1 cellular context compared by ENCODE assay signal in the genomic region with DNA sequence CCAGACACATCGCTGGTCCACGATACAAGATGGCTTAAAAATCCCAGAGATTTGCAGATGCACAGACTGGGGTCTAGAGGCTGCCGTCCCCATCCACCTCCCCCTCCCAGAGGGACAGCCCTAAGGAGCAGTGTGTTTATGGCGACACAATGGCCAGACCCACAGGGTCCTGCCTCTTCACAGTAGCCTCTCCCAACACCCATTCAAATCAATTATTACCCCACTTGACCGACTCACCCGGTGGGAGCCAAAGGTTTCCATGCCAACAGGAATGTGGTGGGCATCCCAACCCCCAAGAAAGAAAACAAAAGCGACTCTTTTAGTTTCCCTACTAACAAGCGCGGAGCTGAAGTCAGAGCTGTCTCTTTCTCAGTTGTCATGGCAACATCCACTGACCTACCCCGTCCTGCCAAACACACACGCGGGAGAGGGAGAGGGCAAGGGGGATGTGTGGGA.
TF ChIP-seq lines count a peak whose summit lies in the region.

No MANE protein-coding gene starts in this region.

TF ChIP-seq in IMR-90, 13 proteins besides CTCF, POLR2A, EP300 and RAD21:
- TF ChIP-seq, protein P1, sequence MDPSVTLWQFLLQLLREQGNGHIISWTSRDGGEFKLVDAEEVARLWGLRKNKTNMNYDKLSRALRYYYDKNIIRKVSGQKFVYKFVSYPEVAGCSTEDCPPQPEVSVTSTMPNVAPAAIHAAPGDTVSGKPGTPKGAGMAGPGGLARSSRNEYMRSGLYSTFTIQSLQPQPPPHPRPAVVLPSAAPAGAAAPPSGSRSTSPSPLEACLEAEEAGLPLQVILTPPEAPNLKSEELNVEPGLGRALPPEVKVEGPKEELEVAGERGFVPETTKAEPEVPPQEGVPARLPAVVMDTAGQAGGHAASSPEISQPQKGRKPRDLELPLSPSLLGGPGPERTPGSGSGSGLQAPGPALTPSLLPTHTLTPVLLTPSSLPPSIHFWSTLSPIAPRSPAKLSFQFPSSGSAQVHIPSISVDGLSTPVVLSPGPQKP (IDR thresholded peaks at IDR 0.05; ENCODE audit: borderline replicate concordance, low read depth, low read length) = no peak
- TF ChIP-seq CHD1 (IDR thresholded peaks at IDR 0.05; ENCODE audit: low read depth, low read length) (no peak), FOS (IDR thresholded peaks at IDR 0.05; ENCODE audit: low read depth, low read length) (no peak), CEBPB (IDR thresholded peaks at IDR 0.05; ENCODE audit: low read depth, low read length) (no peak), BHLHE40 (IDR thresholded peaks at IDR 0.05; ENCODE audit: low read depth, low read length) (no peak), RCOR1 (IDR thresholded peaks at IDR 0.05; ENCODE audit: insufficient replicate concordance, low read length) (no peak), SMC3 (IDR thresholded peaks at IDR 0.05; ENCODE audit: low read depth, low read length) (no peak), MAFK (IDR thresholded peaks at IDR 0.05; ENCODE audit: low read depth, low read length) (no peak), NFE2L2 (IDR thresholded peaks at IDR 0.05; ENCODE audit: low read depth, low read length) (no peak), RFX5 (IDR thresholded peaks at IDR 0.05; ENCODE audit: low read depth, low read length) (no peak), MAZ (IDR thresholded peaks at IDR 0.05; ENCODE audit: borderline replicate concordance, low read depth, low read length) (no peak), MXI1 (IDR thresholded peaks at IDR 0.05; ENCODE audit: borderline replicate concordance, low read depth, low read length) (no peak)
- TF ChIP-seq, protein P2, sequence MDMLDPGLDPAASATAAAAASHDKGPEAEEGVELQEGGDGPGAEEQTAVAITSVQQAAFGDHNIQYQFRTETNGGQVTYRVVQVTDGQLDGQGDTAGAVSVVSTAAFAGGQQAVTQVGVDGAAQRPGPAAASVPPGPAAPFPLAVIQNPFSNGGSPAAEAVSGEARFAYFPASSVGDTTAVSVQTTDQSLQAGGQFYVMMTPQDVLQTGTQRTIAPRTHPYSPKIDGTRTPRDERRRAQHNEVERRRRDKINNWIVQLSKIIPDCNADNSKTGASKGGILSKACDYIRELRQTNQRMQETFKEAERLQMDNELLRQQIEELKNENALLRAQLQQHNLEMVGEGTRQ (IDR thresholded peaks at IDR 0.05; ENCODE audit: low read depth, low read length) = no peak
